Comparison of ENCODE assay signal across 1 cellular context in the genomic region with DNA sequence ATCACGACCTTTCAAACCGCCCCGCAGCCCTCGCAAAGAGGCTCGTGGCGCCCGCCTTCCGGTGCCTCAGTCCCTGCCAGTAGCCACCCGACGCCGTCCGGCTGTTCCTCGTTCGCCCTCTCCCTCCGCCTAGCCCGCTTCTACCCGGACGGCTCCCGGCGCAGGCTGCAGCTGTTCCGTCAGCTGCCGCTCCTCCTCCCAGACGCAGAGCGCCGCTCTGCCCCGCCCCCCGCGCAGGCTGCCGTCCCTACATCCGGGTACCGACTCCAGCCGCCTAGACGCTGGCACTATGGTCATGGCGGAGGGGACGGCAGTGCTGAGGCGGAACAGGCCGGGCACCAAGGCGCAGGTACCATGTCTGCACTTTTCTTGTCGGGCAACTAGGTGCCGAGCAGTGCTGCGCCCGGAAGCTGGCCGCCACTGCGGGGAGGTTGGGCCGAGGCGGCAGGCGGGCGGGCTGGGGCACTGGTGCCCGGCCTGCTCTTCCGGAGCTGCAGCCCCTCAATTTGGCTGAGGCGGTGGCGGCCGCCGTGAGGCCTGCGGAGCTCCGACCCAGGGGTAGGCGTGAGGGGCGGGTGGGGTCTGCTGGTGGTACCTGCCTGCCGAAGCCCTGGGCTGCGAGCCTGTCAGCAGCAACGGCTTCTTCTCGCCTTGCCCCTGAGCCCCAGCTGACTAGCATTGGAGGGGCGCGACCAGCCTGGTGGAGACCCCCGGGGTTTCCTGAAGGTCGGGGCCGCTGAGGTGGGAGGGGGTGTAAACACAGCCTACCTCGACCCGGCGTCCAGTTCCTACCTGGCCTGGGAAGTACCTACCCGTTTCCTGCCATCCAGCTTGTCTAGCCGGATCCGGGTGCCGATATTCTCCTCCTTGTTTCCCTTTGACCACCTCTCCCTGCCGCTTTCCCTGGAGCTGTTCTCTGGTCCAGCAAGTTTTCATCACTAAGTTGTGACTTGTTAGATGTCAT.
TF ChIP-seq lines count a peak whose summit lies in the region.

MOB4 (plus strand) TSS at position 269 of the 964 bp plus-strand sequence; CDS start at position 290, 21 bp downstream.

TF ChIP-seq in HEK293, 187 proteins besides CTCF, POLR2A, EP300 and RAD21 (continued from another document):
- TF ChIP-seq ZBTB44 (tag by site-specific recombination; IDR thresholded peaks at IDR 0.05) (peak; percentile 15; the same call in 1 of the 2 replicates), ZNF16 (tag by site-specific recombination; IDR thresholded peaks at IDR 0.05; ENCODE audit: low read depth) (no peak), ZNF843 (tag by site-specific recombination; IDR thresholded peaks at IDR 0.05) (peak; percentile 77; the same call in 1 of the 2 replicates), OVOL3 (tag by site-specific recombination; IDR thresholded peaks at IDR 0.05) (no peak), ZNF114 (tag by site-specific recombination; IDR thresholded peaks at IDR 0.05) (no peak), ZNF830 (tag by site-specific recombination; IDR thresholded peaks at IDR 0.05; ENCODE audit: low read depth) (no peak), ZNF654 (tag by site-specific recombination; IDR thresholded peaks at IDR 0.05; ENCODE audit: low read depth) (no peak), RBAK (tag by site-specific recombination; IDR thresholded peaks at IDR 0.05) (no peak), ZNF600 (tag by site-specific recombination; IDR thresholded peaks at IDR 0.05) (peak; percentile 84), SCRT2 (tag by site-specific recombination; IDR thresholded peaks at IDR 0.05) (no peak), ZBTB8A (tag by site-specific recombination; IDR thresholded peaks at IDR 0.05) (peak; percentile 98), ZNF707 (tag by site-specific recombination; IDR thresholded peaks at IDR 0.05) (no peak), ZNF211 (tag by site-specific recombination; IDR thresholded peaks at IDR 0.05; ENCODE audit: low read depth) (no peak), MYNN (tag by site-specific recombination; IDR thresholded peaks at IDR 0.05; ENCODE audit: borderline replicate concordance) (no peak), ZNF157 (tag by site-specific recombination; IDR thresholded peaks at IDR 0.05) (no peak)
- TF ChIP-seq, protein P1, sequence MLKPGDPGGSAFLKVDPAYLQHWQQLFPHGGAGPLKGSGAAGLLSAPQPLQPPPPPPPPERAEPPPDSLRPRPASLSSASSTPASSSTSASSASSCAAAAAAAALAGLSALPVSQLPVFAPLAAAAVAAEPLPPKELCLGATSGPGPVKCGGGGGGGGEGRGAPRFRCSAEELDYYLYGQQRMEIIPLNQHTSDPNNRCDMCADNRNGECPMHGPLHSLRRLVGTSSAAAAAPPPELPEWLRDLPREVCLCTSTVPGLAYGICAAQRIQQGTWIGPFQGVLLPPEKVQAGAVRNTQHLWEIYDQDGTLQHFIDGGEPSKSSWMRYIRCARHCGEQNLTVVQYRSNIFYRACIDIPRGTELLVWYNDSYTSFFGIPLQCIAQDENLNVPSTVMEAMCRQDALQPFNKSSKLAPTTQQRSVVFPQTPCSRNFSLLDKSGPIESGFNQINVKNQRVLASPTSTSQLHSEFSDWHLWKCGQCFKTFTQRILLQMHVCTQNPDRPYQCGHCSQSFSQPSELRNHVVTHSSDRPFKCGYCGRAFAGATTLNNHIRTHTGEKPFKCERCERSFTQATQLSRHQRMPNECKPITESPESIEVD (tag by site-specific recombination; IDR thresholded peaks at IDR 0.05) = no peak
- TF ChIP-seq, protein P2, sequence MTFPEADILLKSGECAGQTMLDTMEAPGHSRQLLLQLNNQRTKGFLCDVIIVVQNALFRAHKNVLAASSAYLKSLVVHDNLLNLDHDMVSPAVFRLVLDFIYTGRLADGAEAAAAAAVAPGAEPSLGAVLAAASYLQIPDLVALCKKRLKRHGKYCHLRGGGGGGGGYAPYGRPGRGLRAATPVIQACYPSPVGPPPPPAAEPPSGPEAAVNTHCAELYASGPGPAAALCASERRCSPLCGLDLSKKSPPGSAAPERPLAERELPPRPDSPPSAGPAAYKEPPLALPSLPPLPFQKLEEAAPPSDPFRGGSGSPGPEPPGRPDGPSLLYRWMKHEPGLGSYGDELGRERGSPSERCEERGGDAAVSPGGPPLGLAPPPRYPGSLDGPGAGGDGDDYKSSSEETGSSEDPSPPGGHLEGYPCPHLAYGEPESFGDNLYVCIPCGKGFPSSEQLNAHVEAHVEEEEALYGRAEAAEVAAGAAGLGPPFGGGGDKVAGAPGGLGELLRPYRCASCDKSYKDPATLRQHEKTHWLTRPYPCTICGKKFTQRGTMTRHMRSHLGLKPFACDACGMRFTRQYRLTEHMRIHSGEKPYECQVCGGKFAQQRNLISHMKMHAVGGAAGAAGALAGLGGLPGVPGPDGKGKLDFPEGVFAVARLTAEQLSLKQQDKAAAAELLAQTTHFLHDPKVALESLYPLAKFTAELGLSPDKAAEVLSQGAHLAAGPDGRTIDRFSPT (tag by site-specific recombination; IDR thresholded peaks at IDR 0.05) = peak; percentile 98
- TF ChIP-seq, protein P3, sequence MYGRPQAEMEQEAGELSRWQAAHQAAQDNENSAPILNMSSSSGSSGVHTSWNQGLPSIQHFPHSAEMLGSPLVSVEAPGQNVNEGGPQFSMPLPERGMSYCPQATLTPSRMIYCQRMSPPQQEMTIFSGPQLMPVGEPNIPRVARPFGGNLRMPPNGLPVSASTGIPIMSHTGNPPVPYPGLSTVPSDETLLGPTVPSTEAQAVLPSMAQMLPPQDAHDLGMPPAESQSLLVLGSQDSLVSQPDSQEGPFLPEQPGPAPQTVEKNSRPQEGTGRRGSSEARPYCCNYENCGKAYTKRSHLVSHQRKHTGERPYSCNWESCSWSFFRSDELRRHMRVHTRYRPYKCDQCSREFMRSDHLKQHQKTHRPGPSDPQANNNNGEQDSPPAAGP (tag by site-specific recombination; IDR thresholded peaks at IDR 0.05) = no peak; the same call in 1 of the 2 replicates
